ENCODE assay signal across 11 cellular contexts in the genomic region with DNA sequence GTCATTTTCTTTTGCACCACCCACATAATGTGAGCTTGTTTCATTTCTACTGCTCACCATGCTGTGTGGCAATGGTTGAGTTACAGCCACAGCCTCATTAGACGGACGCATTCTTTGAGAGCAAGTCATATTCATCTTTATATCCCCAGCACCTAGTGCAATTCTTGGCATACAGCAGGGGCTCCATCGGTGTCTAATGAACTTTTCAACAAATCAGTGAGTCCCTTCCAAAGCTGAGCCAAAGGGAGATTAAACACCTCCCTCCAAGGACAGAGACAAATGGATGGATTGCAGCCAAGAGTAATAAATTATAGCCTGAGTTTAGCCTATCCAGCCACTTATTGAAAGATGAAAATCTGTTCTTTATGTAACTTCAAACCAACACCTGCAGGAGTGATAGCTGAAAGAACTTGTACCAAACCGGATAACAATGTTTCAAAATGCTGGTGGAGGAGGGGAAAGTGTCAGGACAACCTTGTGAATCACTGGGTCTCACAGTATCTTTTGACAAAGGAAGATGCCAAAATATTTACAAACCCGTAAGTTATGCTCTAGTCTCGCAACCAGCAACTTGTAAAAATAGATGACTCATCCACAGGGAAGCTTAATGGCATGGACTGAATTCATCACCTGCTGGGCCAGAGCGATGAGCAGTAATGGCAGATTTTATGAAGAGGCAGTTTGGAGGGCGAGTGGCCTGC.
DNase-seq lines count a peak whose midpoint lies in the region; ATAC-seq, FAIRE-seq and TF ChIP-seq lines count a peak whose summit lies in the region.
"Had no signal": no experiment of that assay in that cellular context is flagged by ENCODE, and none has a peak within 500 bp of the region (broad histone marks: within the 10 kb centered on the region; RNA-seq: fewer than 3 reads in every experiment).

No MANE protein-coding gene starts in this region.

- H3K9me3 ChIP-seq in astrocyte (ENCODE audit: insufficient read depth, low read depth, low read length) (no peaks in the 10 kb centered on the region), mucosa of descending colon (no peaks in the 10 kb centered on the region)

- H3K27me3 ChIP-seq in astrocyte (ENCODE audit: insufficient read depth, low read length): peaks cover 4% of the 10 kb centered on the region

- peak; percentile 61 for ATAC-seq in mucosa of descending colon
- ATAC-seq in GM18907 (IDR thresholded peaks at IDR 0.05; ENCODE audit: unreplicated experiment): no peak
- ATAC-seq in GM21390 (IDR thresholded peaks at IDR 0.05; ENCODE audit: unreplicated experiment): no peak
- ATAC-seq: activated T-cell treated with anti-CD3 and anti-CD28 coated beads, Interleukin-2, amount 50 U/mL, for 72 hours had no signal

- in situ Hi-C loops in G401 (cut with HindIII; ENCODE audit: low sequenced_read_pairs): no loop called here

- no peak overlapping the region for H3K4me3 Mint-ChIP-seq in astrocyte (ENCODE audit: unreplicated experiment)
- H3K4me3 Mint-ChIP-seq: activated T-cell treated with anti-CD3 and anti-CD28 coated beads, Interleukin-2, amount 50 U/mL, for 72 hours; IgD-negative memory B cell had no signal

- no peak overlapping the region for H2AFZ ChIP-seq in astrocyte (ENCODE audit: low read depth, low read length)

- peak overlapping the region; percentile 68 for H3K4me2 ChIP-seq in astrocyte (ENCODE audit: low read length)

- no peaks in the 10 kb centered on the region for H3K36me3 Mint-ChIP-seq in astrocyte (ENCODE audit: low read depth, unreplicated experiment)
- H3K36me3 Mint-ChIP-seq: IgD-negative memory B cell had no signal

- intact Hi-C loops in mucosa of descending colon (cut with DNase I, micrococcal nuclease): no loop called here

- peaks cover 13% of the 10 kb centered on the region for H3K4me1 Mint-ChIP-seq in astrocyte (ENCODE audit: low read depth, unreplicated experiment)
- H3K4me1 Mint-ChIP-seq: IgD-negative memory B cell had no signal

- H3K4me1 ChIP-seq in astrocyte (ENCODE audit: insufficient read depth, low read length) (peaks cover 18% of the 10 kb centered on the region), mucosa of descending colon (ENCODE audit: low read depth) (no peaks in the 10 kb centered on the region)

- no peak for TF ChIP-seq CTCF in astrocyte (IDR thresholded peaks at IDR 0.05; ENCODE audit: insufficient read depth, low read depth, low read length)
- TF ChIP-seq CTCF in mucosa of descending colon (IDR thresholded peaks at IDR 0.05): no peak

- H4K20me1 ChIP-seq in astrocyte (ENCODE audit: insufficient read depth, low read length): no peaks in the 10 kb centered on the region

- no peaks in the 10 kb centered on the region for H3K36me3 ChIP-seq in astrocyte (ENCODE audit: insufficient read depth, low read length)
- H3K36me3 ChIP-seq in mucosa of descending colon (ENCODE audit: low read depth): no peaks in the 10 kb centered on the region

- peak overlapping the region; percentile 35 for H3K9ac ChIP-seq in astrocyte (ENCODE audit: low read length)

- peak; percentile 98 for FAIRE-seq in astrocyte (lab: Jason Lieb, UNC)

- H3K27ac ChIP-seq in astrocyte (ENCODE audit: low read depth, low read length): peak overlapping the region; percentile 68

- H3K79me2 ChIP-seq in astrocyte (ENCODE audit: insufficient read depth, low read length): no peaks in the 10 kb centered on the region

- H3K4me3 ChIP-seq in astrocyte (ENCODE audit: insufficient read depth, low read depth, low read length) (no peak overlapping the region), mucosa of descending colon (no peak overlapping the region)

- H3K9me3 Mint-ChIP-seq in astrocyte (ENCODE audit: unreplicated experiment): no peaks in the 10 kb centered on the region
- H3K9me3 Mint-ChIP-seq: activated T-cell treated with anti-CD3 and anti-CD28 coated beads, Interleukin-2, amount 50 U/mL, for 72 hours; IgD-negative memory B cell had no signal

- H3K27ac Mint-ChIP-seq in astrocyte (ENCODE audit: unreplicated experiment): peak overlapping the region; percentile 13
- H3K27ac Mint-ChIP-seq: activated T-cell treated with anti-CD3 and anti-CD28 coated beads, Interleukin-2, amount 50 U/mL, for 72 hours; IgD-negative memory B cell had no signal

- peaks cover 19% of the 10 kb centered on the region for H3K27me3 Mint-ChIP-seq in astrocyte (ENCODE audit: low read depth, unreplicated experiment)

- DNase-seq in DMS 273 treated with DMSO at 0.1 percent for 48 hours (lab: John Stamatoyannopoulos, UW) (peak; percentile 34), NCI-H2081 (lab: John Stamatoyannopoulos, UW) (peak; percentile 26 to 77), astrocyte (ENCODE audit: low read depth) (peak; percentile 94), mucosa of descending colon (no peak), MV-4-11 (lab: John Stamatoyannopoulos, UW) (no peak), G401 (ENCODE audit: low spot score) (no peak)
- DNase-seq: activated T-cell treated with anti-CD3 and anti-CD28 coated beads, Interleukin-2, amount 50 U/mL, for 72 hours; stimulated activated CD8-positive, alpha-beta memory T cell treated with anti-CD3 and anti-CD28 coated beads, Interleukin-4, amount 100 ng/mL, for 48 hours had no signal

Comparison
In these comparisons a context has a peak if more than half of its experiments do, and no peak if none do; other contexts are left out.
1. DNase-seq: peak in DMS 273 treated with DMSO at 0.1 percent for 48 hours (single experiment), NCI-H2081 (2 of 2) and astrocyte (single experiment); none in mucosa of descending colon (0 of 3), MV-4-11 (single experiment) and G401 (single experiment).